8 cellular contexts compared by ENCODE assay signal in the genomic region with DNA sequence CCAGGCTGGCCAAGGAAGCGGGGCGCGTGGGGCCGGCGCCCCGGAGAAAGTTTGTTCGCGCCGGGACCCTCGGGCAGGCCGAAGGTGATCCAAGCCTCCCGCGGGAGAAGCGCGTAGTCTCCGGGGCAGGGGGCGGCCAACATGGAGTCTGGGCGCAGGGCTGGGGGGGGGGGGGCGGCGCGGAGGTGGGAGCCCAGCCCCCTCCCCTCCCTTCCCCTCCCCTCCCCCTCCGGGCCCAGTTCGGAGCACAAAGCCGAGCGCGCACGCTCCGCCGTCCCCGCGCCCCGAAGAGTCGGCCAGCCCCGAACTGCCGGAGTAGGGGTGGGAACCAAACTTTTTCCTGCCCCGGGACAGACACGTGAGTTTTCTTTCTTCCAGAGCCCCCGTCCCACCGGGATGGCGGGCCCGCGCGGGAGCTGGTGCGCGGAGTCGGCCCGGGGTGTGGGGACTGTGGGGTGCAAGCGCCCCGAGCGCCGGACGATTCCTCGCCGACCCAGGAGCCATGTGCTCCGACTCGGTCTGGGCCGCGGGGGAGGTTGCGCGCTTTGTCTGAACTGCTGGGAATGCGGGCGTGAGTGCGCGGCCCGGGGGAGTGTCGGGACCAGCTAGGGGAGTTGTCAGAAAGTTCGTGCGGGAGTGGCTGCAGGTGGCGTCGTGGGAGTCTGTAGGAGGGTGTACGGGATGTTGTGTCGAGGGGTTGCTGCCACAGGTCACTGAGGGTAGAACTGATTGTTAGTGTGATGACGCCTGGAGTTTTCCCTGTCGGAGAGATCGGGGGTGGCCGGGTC. TPM values are rescaled to one million over a fixed set of nuclear protein-coding genes. Genes with fewer than 3 reads are reported as not detected.
A peak's percentile ranks its signal among the peaks of the same experiment; 100 is the strongest.
DNase-seq lines count a peak whose midpoint lies in the region; ATAC-seq and TF ChIP-seq lines count a peak whose summit lies in the region.

No MANE protein-coding gene starts in this region.

- DNase-seq in NCI-H748 treated with DMSO at 0.1 percent for 48 hours (lab: John Stamatoyannopoulos, UW) (peak; percentile 29), fibroblast of lung (ENCODE audit: low read depth in 2 of 2) (peak; percentile 23 to 59), nephron progenitor cell (peak; percentile 76), type B pancreatic cell (ENCODE audit: extremely low spot score, unreplicated experiment) (peak; percentile 79), superior temporal gyrus (ENCODE audit: extremely low spot score) (no peak)
- DNase-seq in activated T-cell treated with anti-CD3 and anti-CD28 coated beads, Interleukin-2, amount 50 U/mL, for 1 hour, result peak; percentile 61

- H3K9ac ChIP-seq in fibroblast of lung (ENCODE audit: insufficient read depth, low read length), result peak overlapping the region; percentile 68

- peak overlapping the region; percentile 46 for H2AFZ ChIP-seq in fibroblast of lung (ENCODE audit: low read length)

- H3K79me2 ChIP-seq in fibroblast of lung (ENCODE audit: control insufficient read depth, insufficient read depth, low read length), result peaks cover 3% of the 10 kb centered on the region

- ATAC-seq in GM21825 (IDR thresholded peaks at IDR 0.05; ENCODE audit: unreplicated experiment), result no peak

- TF ChIP-seq CTCF in fibroblast of lung (conservative IDR thresholded peaks at IDR 0.05 in 1 of 2, IDR thresholded peaks at IDR 0.05 in 1 of 2; ENCODE audit: low read depth in 1 of 2, low read length in 2 of 2) (no peak), nephron progenitor cell (IDR thresholded peaks at IDR 0.05) (no peak), type B pancreatic cell (conservative IDR thresholded peaks at IDR 0.05) (no peak)

- no peaks in the 10 kb centered on the region for H3K9me3 Mint-ChIP-seq in nephron progenitor cell
- no peaks in the 10 kb centered on the region for H3K9me3 Mint-ChIP-seq in type B pancreatic cell

- no peaks in the 10 kb centered on the region for H4K20me1 ChIP-seq in fibroblast of lung (ENCODE audit: control insufficient read depth, extremely low read depth, insufficient read depth, low read length)

- peaks cover 1% of the 10 kb centered on the region for H3K36me3 ChIP-seq in fibroblast of lung (ENCODE audit: control insufficient read depth, insufficient read depth, low read length)

- H3K27me3 Mint-ChIP-seq in nephron progenitor cell (ENCODE audit: low read depth, poor library complexity), result peaks cover 6% of the 10 kb centered on the region
- no peaks in the 10 kb centered on the region for H3K27me3 Mint-ChIP-seq in type B pancreatic cell

- H3K27ac Mint-ChIP-seq in nephron progenitor cell (peak overlapping the region; percentile 83), type B pancreatic cell (peak overlapping the region; percentile 95)

- H3K4me1 ChIP-seq in fibroblast of lung (ENCODE audit: control insufficient read depth, extremely low read depth, insufficient read depth, low read length), result peaks cover 8% of the 10 kb centered on the region

- no peaks in the 10 kb centered on the region for H3K9me3 ChIP-seq in fibroblast of lung (ENCODE audit: control insufficient read depth, insufficient read depth, low read depth, low read length)

- H3K4me2 ChIP-seq in fibroblast of lung (ENCODE audit: extremely low read depth, insufficient read depth, low read length), result peak overlapping the region; percentile 80

- H3K4me1 Mint-ChIP-seq in nephron progenitor cell, result peaks cover 55% of the 10 kb centered on the region
- H3K4me1 Mint-ChIP-seq in type B pancreatic cell (ENCODE audit: unreplicated experiment), result peaks cover 38% of the 10 kb centered on the region

- H3K4me3 Mint-ChIP-seq in nephron progenitor cell, result peak overlapping the region; percentile 93
- H3K4me3 Mint-ChIP-seq in type B pancreatic cell, result peak overlapping the region; percentile 94

- no peaks in the 10 kb centered on the region for H3K27me3 ChIP-seq in fibroblast of lung (ENCODE audit: control insufficient read depth, insufficient read depth, low read length)

- H3K36me3 Mint-ChIP-seq in nephron progenitor cell (ENCODE audit: low read depth) (peaks cover 26% of the 10 kb centered on the region), type B pancreatic cell (no peaks in the 10 kb centered on the region)

- H3K27ac ChIP-seq in fibroblast of lung (ENCODE audit: insufficient read depth, low read length), result peak overlapping the region; percentile 54

- peak; percentile 16 for TF ChIP-seq POLR2A in GM18526 (IDR thresholded peaks at IDR 0.05; ENCODE audit: extremely low read depth, insufficient read length)

- H3K4me3 ChIP-seq in fibroblast of lung (replicated peaks in 1 of 4; ENCODE audit: control extremely low read depth in 1 of 4, insufficient read depth in 1 of 4, low read depth in 3 of 4, low read length in 4 of 4), result peak overlapping the region; percentile 56 to 75 (median 65)

RNA-seq across cellular contexts. Expression of gene TGIF2, which starts 1.1 kb away (rescaled TPM):
- 3.8 and 5.6 TPM in 2 replicates for total RNA-seq in fibroblast of lung
- 5.9 and 9.9 TPM in 2 replicates for polyA plus RNA-seq in fibroblast of lung
- polyA plus RNA-seq in fibroblast of lung (2012), result 3.6 and 5.7 TPM in 2 replicates
- 8.9 and 9.7 TPM in 2 replicates for polyA minus RNA-seq in fibroblast of lung (ENCODE audit: low replicate concordance)
- total RNA-seq in type B pancreatic cell (ENCODE audit: low replicate concordance), result 26.9 and 43.5 TPM in 2 replicates

RNA-seq across cellular contexts. Expression of gene RAB5IF, which starts 31.1 kb away (rescaled TPM):
- 58.0 and 61.9 TPM in 2 replicates for total RNA-seq in fibroblast of lung
- 104 and 114 TPM in 2 replicates for polyA plus RNA-seq in fibroblast of lung
- polyA plus RNA-seq in fibroblast of lung (2012), result 78.9 and 100 TPM in 2 replicates
- 34.2 and 34.5 TPM in 2 replicates for polyA minus RNA-seq in fibroblast of lung (ENCODE audit: low replicate concordance)
- total RNA-seq in type B pancreatic cell (ENCODE audit: low replicate concordance), result 85.8 and 122 TPM in 2 replicates

RNA-seq across cellular contexts. Expression of gene MYL9, which starts 33.2 kb away (rescaled TPM):
- 9.2 and 25.4 TPM in 2 replicates for total RNA-seq in fibroblast of lung
- 178 and 457 TPM in 2 replicates for polyA plus RNA-seq in fibroblast of lung
- polyA plus RNA-seq in fibroblast of lung (2012), result 663 and 2,310 TPM in 2 replicates
- polyA minus RNA-seq in fibroblast of lung (ENCODE audit: low replicate concordance), result 227 and 815 TPM in 2 replicates
- total RNA-seq in type B pancreatic cell (ENCODE audit: low replicate concordance), result 55.1 and 59.0 TPM in 2 replicates
